8 cellular contexts compared by ENCODE assay signal in the genomic region with DNA sequence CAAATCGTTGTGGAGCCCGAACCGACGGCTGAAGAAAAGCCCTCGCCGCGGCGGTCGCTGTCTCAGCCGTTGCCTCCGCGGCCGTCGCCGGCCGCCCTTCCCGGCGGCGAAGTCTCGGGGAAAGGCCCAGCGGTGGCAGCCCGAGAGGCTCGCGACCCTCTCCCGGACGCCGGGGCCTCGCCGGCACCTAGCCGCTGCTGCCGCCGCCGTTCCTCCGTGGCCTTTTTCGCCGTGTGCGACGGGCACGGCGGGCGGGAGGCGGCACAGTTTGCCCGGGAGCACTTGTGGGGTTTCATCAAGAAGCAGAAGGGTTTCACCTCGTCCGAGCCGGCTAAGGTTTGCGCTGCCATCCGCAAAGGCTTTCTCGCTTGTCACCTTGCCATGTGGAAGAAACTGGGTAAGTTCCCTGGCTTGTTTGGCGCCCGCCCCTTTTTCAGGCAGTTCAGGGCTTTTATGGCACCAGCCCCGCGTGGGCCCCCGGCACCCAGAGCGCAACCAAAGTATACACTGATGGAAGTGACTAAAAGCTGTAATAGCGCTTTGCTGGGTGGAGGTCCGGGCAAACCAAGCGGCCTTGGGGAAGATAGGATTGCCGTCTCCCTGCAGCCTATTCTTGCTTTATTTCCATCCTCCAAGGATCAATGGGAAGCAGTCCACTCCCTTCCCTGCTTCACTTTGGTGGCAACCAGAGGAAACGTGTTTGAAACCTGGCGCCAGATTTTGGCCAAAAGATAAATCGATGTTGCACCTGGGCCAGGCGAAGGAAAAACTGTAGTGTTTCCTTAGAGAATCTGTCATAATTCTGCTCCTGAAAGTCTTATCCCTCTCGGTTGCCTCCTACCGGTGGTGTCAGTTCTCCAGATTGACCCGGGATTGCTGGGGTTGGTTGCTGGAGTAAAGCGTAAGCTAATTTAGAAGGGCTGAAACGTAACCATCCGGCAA. TPM values are rescaled to one million over a fixed set of nuclear protein-coding genes. Genes with fewer than 3 reads are reported as not detected.
DNase-seq lines count a peak whose midpoint lies in the region; ATAC-seq, FAIRE-seq and TF ChIP-seq lines count a peak whose summit lies in the region.

No MANE protein-coding gene starts in this region.

- no peaks in the 10 kb centered on the region for H3K36me3 ChIP-seq in kidney (ENCODE audit: control insufficient read depth in 1 of 2, insufficient read depth in 2 of 2, low read length in 2 of 2)

- H3K9me3 ChIP-seq in kidney (ENCODE audit: control insufficient read depth in 1 of 2, low read length in 2 of 2): no peaks in the 10 kb centered on the region

- no peaks in the 10 kb centered on the region for H3K9me3 Mint-ChIP-seq in central memory CD8-positive, alpha-beta T cell

- peaks cover 20% of the 10 kb centered on the region for H3K36me3 Mint-ChIP-seq in central memory CD8-positive, alpha-beta T cell (ENCODE audit: insufficient read depth)

- DNase-seq in NCI-H2196 treated with DMSO at 0.1 percent for 48 hours (lab: John Stamatoyannopoulos, UW; ENCODE audit: unreplicated experiment) (peak; percentile 63), kidney (peak; percentile 84)
- DNase-seq in activated CD4-positive, CD25-positive, alpha-beta regulatory T cell treated with anti-CD3 and anti-CD28 coated beads, Interleukin-2, amount 50 U/mL, for 16 hours (ENCODE audit: low read depth, low spot score): peak; percentile 28
- DNase-seq in central memory CD8-positive, alpha-beta T cell (ENCODE audit: low spot score in 2 of 2): peak; percentile 22 to 28
- DNase-seq in stimulated activated CD4-positive, alpha-beta T cell treated with anti-CD3 and anti-CD28 coated beads, Interleukin-15, amount 100 ng/mL, for 1 hour (ENCODE audit: low read depth in 1 of 2, low spot score in 1 of 2): peak; percentile 11 to 39

- H3K4me1 ChIP-seq in kidney (ENCODE audit: control insufficient read depth in 1 of 2, insufficient read depth in 1 of 2, low read depth in 1 of 2, low read length in 2 of 2): peaks cover 0 to 8% of the 10 kb centered on the region in 2 donors

- peak overlapping the region; percentile 85 to 92 for H3K4me3 ChIP-seq in kidney (ENCODE audit: low read length in 2 of 2)

- peak overlapping the region; percentile 75 to 91 for H3K9ac ChIP-seq in kidney (ENCODE audit: low read length in 2 of 2)

- peaks cover 32% of the 10 kb centered on the region for H3K4me1 Mint-ChIP-seq in central memory CD8-positive, alpha-beta T cell

- intact Hi-C loops in kidney (cut with DNase I): no loop called here

- peak overlapping the region; percentile 97 for H3K4me3 Mint-ChIP-seq in central memory CD8-positive, alpha-beta T cell

- no peaks in the 10 kb centered on the region for H3K27me3 Mint-ChIP-seq in central memory CD8-positive, alpha-beta T cell

- peak overlapping the region; percentile 93 for H3K27ac Mint-ChIP-seq in central memory CD8-positive, alpha-beta T cell (ENCODE audit: low read depth)

- peak overlapping the region; percentile 95 for H3K27ac ChIP-seq in 22Rv1
- H3K27ac ChIP-seq in kidney (ENCODE audit: low read depth in 2 of 2, low read length in 2 of 2): peak overlapping the region; percentile 98 to 99

- TF ChIP-seq CTCF in 22Rv1 (IDR thresholded peaks at IDR 0.05): peak; percentile 86
- peak; percentile 64 for TF ChIP-seq CTCF in kidney (IDR thresholded peaks at IDR 0.05; ENCODE audit: borderline replicate concordance, extremely low read depth, insufficient read depth)

- ATAC-seq in GM18505 (IDR thresholded peaks at IDR 0.05; ENCODE audit: unreplicated experiment) (peak; percentile 6), HG03095 (IDR thresholded peaks at IDR 0.05; ENCODE audit: unreplicated experiment) (peak; percentile 10)
- peak; percentile 17 for ATAC-seq in central memory CD8-positive, alpha-beta T cell (replicated peaks; ENCODE audit: extremely low read depth, poor library complexity, severe bottlenecking)

- TF ChIP-seq POLR2A in GM18505 (IDR thresholded peaks at IDR 0.05; ENCODE audit: borderline replicate concordance, extremely low read depth, insufficient read depth, insufficient read length): no peak

- FAIRE-seq in kidney (lab: Jason Lieb, UNC): no peak

RNA-seq across cellular contexts. Expression of a gene that starts 0.8 kb away (rescaled TPM):
- 16.6 TPM for total RNA-seq in kidney
- 4.5 TPM for polyA plus RNA-seq in kidney (ENCODE audit: insufficient read depth, low read depth, low replicate concordance)

Comparison
In these comparisons a context has a peak if more than half of its experiments do, and no peak if none do; other contexts are left out.
1. Peak in every context shown above with its lines: DNase-seq, ATAC-seq, H3K4me3 ChIP-seq and H3K27ac ChIP-seq.
2. DNase-seq: peak in every context shown above with its lines; median percentile 84 in kidney; 63 in NCI-H2196 treated with DMSO at 0.1 percent for 48 hours; 28 in activated CD4-positive, CD25-positive, alpha-beta regulatory T cell treated with anti-CD3 and anti-CD28 coated beads, Interleukin-2, amount 50 U/mL, for 16 hours; 25 in central memory CD8-positive, alpha-beta T cell; 25 in stimulated activated CD4-positive, alpha-beta T cell treated with anti-CD3 and anti-CD28 coated beads, Interleukin-15, amount 100 ng/mL, for 1 hour.